In genomic region chr12:64603183-64603841, GRCh38 we compare ENCODE assay signal across 21 cellular contexts.
"Had no signal": no experiment of that assay in that cellular context is flagged by ENCODE, and none has a peak within 500 bp of the region (broad histone marks: within the 10 kb centered on the region; RNA-seq: fewer than 3 reads in every experiment).

No MANE protein-coding gene starts in this region.

- H3K4me3 Mint-ChIP-seq: activated CD4-positive, alpha-beta T cell treated with anti-CD3 and anti-CD28 coated beads, Interleukin-2, amount 10 ng/mL, durations not matched to agents 7 days and 5 days; activated CD8-positive, alpha-beta T cell treated with anti-CD3 and anti-CD28 coated beads, Interleukin-2, amount 10 ng/mL, durations not matched to agents 7 days and 5 days; activated naive CD8-positive, alpha-beta T cell treated with anti-CD3 and anti-CD28 coated beads, Interleukin-2, amount 10 ng/mL, durations not matched to agents 7 days and 5 days; activated T-cell treated with anti-CD3 and anti-CD28 coated beads, Interleukin-2, amount 50 U/mL, for 24 hours; activated T-helper 17 cell treated with anti-CD3 and anti-CD28 coated beads, Interleukin-2, amount 50 U/mL, for 72 hours; naive B cell had no signal

- H3K9me3 ChIP-seq: gastroesophageal sphincter, heart left ventricle, lower lobe of right lung, prostate gland, upper lobe of right lung had no signal

- H3K36me3 Mint-ChIP-seq: activated naive CD8-positive, alpha-beta T cell treated with anti-CD3 and anti-CD28 coated beads, Interleukin-2, amount 10 ng/mL, durations not matched to agents 7 days and 5 days; naive B cell had no signal

- H3K27ac Mint-ChIP-seq: activated CD4-positive, alpha-beta T cell treated with anti-CD3 and anti-CD28 coated beads, Interleukin-2, amount 10 ng/mL, durations not matched to agents 7 days and 5 days; activated CD8-positive, alpha-beta T cell treated with anti-CD3 and anti-CD28 coated beads, Interleukin-2, amount 10 ng/mL, durations not matched to agents 7 days and 5 days; activated naive CD8-positive, alpha-beta T cell treated with anti-CD3 and anti-CD28 coated beads, Interleukin-2, amount 10 ng/mL, durations not matched to agents 7 days and 5 days; activated T-cell treated with anti-CD3 and anti-CD28 coated beads, Interleukin-2, amount 50 U/mL, for 24 hours; activated T-helper 17 cell treated with anti-CD3 and anti-CD28 coated beads, Interleukin-2, amount 50 U/mL, for 72 hours had no signal

- H3K27me3 Mint-ChIP-seq: activated CD4-positive, alpha-beta T cell treated with anti-CD3 and anti-CD28 coated beads, Interleukin-2, amount 10 ng/mL, durations not matched to agents 7 days and 5 days; activated T-cell treated with anti-CD3 and anti-CD28 coated beads, Interleukin-2, amount 50 U/mL, for 24 hours; activated T-helper 17 cell treated with anti-CD3 and anti-CD28 coated beads, Interleukin-2, amount 50 U/mL, for 72 hours; naive B cell had no signal

- H3K27me3 ChIP-seq: gastroesophageal sphincter, heart left ventricle, upper lobe of right lung had no signal

- H3K4me1 ChIP-seq: gastroesophageal sphincter, prostate gland had no signal

- ATAC-seq: activated CD8-positive, alpha-beta T cell treated with anti-CD3 and anti-CD28 coated beads, Interleukin-2, amount 10 ng/mL, durations not matched to agents 7 days and 5 days; activated T-helper 17 cell treated with anti-CD3 and anti-CD28 coated beads, Interleukin-2, amount 50 U/mL, for 72 hours; gastroesophageal sphincter; heart left ventricle; lower lobe of right lung; upper lobe of right lung had no signal

- H3K9me3 Mint-ChIP-seq: activated CD4-positive, alpha-beta T cell treated with anti-CD3 and anti-CD28 coated beads, Interleukin-2, amount 10 ng/mL, durations not matched to agents 7 days and 5 days; activated naive CD8-positive, alpha-beta T cell treated with anti-CD3 and anti-CD28 coated beads, Interleukin-2, amount 10 ng/mL, durations not matched to agents 7 days and 5 days; activated T-cell treated with anti-CD3 and anti-CD28 coated beads, Interleukin-2, amount 50 U/mL, for 24 hours; activated T-helper 17 cell treated with anti-CD3 and anti-CD28 coated beads, Interleukin-2, amount 50 U/mL, for 72 hours; naive B cell had no signal

- H3K4me3 ChIP-seq: gastroesophageal sphincter, heart left ventricle, lower lobe of right lung, prostate gland, upper lobe of right lung had no signal

- H3K36me3 ChIP-seq: gastroesophageal sphincter, heart left ventricle, lower lobe of right lung, prostate gland, upper lobe of right lung had no signal

- DNase-seq: activated CD4-positive, alpha-beta T cell treated with anti-CD3 and anti-CD28 coated beads, Interleukin-2, amount 10 ng/mL, durations not matched to agents 7 days and 5 days; activated CD4-positive, CD25-positive, alpha-beta regulatory T cell treated with anti-CD3 and anti-CD28 coated beads, Interleukin-2, amount 50 U/mL, for 72 hours; activated CD8-positive, alpha-beta T cell treated with anti-CD3 and anti-CD28 coated beads, Interleukin-2, amount 10 ng/mL, durations not matched to agents 7 days and 5 days; activated naive CD4-positive, alpha-beta T cell; activated naive CD8-positive, alpha-beta T cell treated with anti-CD3 and anti-CD28 coated beads, Interleukin-2, amount 10 ng/mL, durations not matched to agents 7 days and 5 days; activated T-cell treated with anti-CD3 and anti-CD28 coated beads, Interleukin-2, amount 50 U/mL, for 24 hours; amygdala; heart left ventricle; islet precursor cell; left cardiac atrium; lower lobe of right lung; mesendoderm; naive B cell; occipital lobe; stimulated activated CD4-positive, alpha-beta T cell treated with anti-CD3 and anti-CD28 coated beads, Interleukin-4, amount 100 ng/mL, for 24 hours; stimulated activated naive CD4-positive, alpha-beta T cell treated with Interleukin-2 at 50 U/mL for 16 hours; upper lobe of right lung had no signal

- H3K27ac ChIP-seq: epithelial cell of prostate, gastroesophageal sphincter, heart left ventricle, lower lobe of right lung, prostate gland, upper lobe of right lung had no signal
